Comparison of ENCODE assay signal across 8 cellular contexts in genomic region chr6:129598244-129599187, GRCh38.
DNase-seq lines count a peak whose midpoint lies in the region; ATAC-seq lines count a peak whose summit lies in the region.

No MANE protein-coding gene starts in this region.

- no peak for DNase-seq in Right ventricle myocardium inferior (ENCODE audit: missing footprints)
- no peak for DNase-seq in cardiac septum (ENCODE audit: low spot score)
- DNase-seq in NCI-H1048 (lab: John Stamatoyannopoulos, UW), result peak; percentile 57
- peak; percentile 80 for DNase-seq in SK-MEL-5 (ENCODE audit: low read depth, low spot score)
- peak; percentile 75 for DNase-seq in epidermal melanocyte (ENCODE audit: insufficient read length, low spot score)
- peak; percentile 51 for DNase-seq in mucosa of gallbladder (ENCODE audit: low spot score)
- DNase-seq in stimulated activated CD4-positive, alpha-beta T cell treated with anti-CD3 and anti-CD28 coated beads, Interleukin-1b, Interleukin-23, amount 100 ng/mL, for 48 hours, result no peak

- in situ Hi-C loops in SK-MEL-5 (cut with HindIII; ENCODE audit: low pct_unique_long_range_greater_than_20kb, low sequenced_read_pairs), result no loop called here

- intact Hi-C loops in Right ventricle myocardium inferior (cut with DNase I), result loop anchor here (1.0 to 10.0 kb wide), 4 partner anchors 132 to 422 kb away; no protein-coding TSS in a partner anchor
- intact Hi-C loops in cardiac septum (cut with DNase I), result loop anchor here (2.0 to 5.0 kb wide), 3 partner anchors 132 to 419 kb away; partner anchors contain the start of gene L3MBTL3

- peak; percentile 72 for ATAC-seq in Right ventricle myocardium inferior
- ATAC-seq in HG02588 (IDR thresholded peaks at IDR 0.05; ENCODE audit: unreplicated experiment), result peak; percentile 63

Comparison
In these comparisons a context has a peak if more than half of its experiments do, and no peak if none do; other contexts are left out.
1. DNase-seq: peak in NCI-H1048 (single experiment), SK-MEL-5 (single experiment), epidermal melanocyte (single experiment) and mucosa of gallbladder (single experiment); none in Right ventricle myocardium inferior (single experiment), cardiac septum (single experiment) and stimulated activated CD4-positive, alpha-beta T cell treated with anti-CD3 and anti-CD28 coated beads, Interleukin-1b, Interleukin-23, amount 100 ng/mL, for 48 hours (single experiment).